Comparison of ENCODE assay signal across 9 cellular contexts in the genomic region with DNA sequence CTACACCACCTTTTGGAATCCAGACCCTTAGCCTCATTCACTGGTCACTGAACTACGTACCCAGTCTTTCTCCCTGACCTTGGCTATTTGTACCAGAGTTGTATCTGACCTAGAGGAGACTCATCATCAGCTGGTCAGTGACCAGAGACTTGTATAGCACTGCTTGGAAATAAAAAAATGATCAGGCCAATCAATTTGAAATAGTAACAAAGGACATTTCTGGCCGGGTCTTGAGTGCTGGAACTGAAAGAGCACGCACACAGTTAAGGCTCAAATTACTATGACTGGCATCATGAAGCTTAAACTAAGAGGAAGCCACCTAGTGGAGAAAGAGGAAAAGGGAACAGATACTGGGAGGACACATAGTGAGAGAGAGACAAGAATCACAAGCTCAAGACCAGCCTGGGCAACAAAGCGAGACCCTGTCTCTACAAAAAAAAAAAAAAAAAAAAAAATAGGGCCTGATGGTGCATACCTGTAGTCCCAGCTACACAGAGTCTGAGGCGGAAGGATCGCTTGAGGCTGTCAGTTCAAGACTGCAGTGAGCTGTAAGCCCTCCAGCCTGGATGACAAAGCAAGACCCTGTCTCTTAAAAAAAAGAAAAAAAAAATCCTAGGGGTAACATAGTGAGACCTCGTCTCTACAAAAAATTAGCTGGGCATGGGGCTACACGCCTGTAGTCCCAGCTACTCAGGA. TPM values are rescaled to one million over a fixed set of nuclear protein-coding genes. Genes with fewer than 3 reads are reported as not detected.
DNase-seq lines count a peak whose midpoint lies in the region; ATAC-seq, FAIRE-seq and TF ChIP-seq lines count a peak whose summit lies in the region.
"Had no signal": no experiment of that assay in that cellular context is flagged by ENCODE, and none has a peak within 500 bp of the region (broad histone marks: within the 10 kb centered on the region; RNA-seq: fewer than 3 reads in every experiment).

No MANE protein-coding gene starts in this region.

- peak; percentile 72 for DNase-seq in NCI-H1436 (lab: John Stamatoyannopoulos, UW)
- DNase-seq in NCI-H1436 treated with DMSO at 0.1 percent for 48 hours (lab: John Stamatoyannopoulos, UW) = no peak
- peak; percentile 14 to 28 for DNase-seq in HL-60 (ENCODE audit: low read depth in 1 of 2, low spot score in 1 of 2)
- peak; percentile 54 for DNase-seq in NCI-H774 (lab: John Stamatoyannopoulos, UW)
- peak; percentile 51 for DNase-seq in GM12878 (ENCODE audit: low read depth, low spot score)
- DNase-seq in iPS-NIHi11 (ENCODE audit: low spot score) = peak; percentile 57
- DNase-seq in stimulated activated naive B cell treated with anti-CD40 and anti-IgM and Interleukin-4, amounts not matched to agents 10 μg/mL and 1 μg/mL and 100 μg/mL, for 72 hours = peak; percentile 17

- intact Hi-C loops in GM12878 (cut with micrococcal nuclease; ENCODE audit: unreplicated experiment) = loop anchor here (2.0 to 5.0 kb wide), 2 partner anchors 156 to 297 kb away; no protein-coding TSS in a partner anchor

- no peaks in the 10 kb centered on the region for H3K36me3 ChIP-seq in GM12878 (ENCODE audit: control insufficient read depth in 2 of 2, insufficient read depth in 2 of 2, low read length in 1 of 2)

- RAD21 ChIA-PET in GM12878 (lab: Charles Lee; ENCODE audit: unreplicated experiment) = interaction anchor here (0.6 to 1.4 kb wide), 17 partner anchors 11 to 297 kb away, joined by 3 to 11 read pairs (median 4); a partner anchor contains a TSS

- no peak for TF ChIP-seq CTCF in HL-60 (IDR thresholded peaks at IDR 0.05; ENCODE audit: insufficient read depth, low read length)
- peak; percentile 61 to 62 (median 61) for TF ChIP-seq CTCF in GM12878 (IDR thresholded peaks at IDR 0.05 in 2 of 3, conservative IDR thresholded peaks at IDR 0.05 in 1 of 3; ENCODE audit: control insufficient read depth in 2 of 3, extremely low read depth in 1 of 3, insufficient read depth in 1 of 3, low read depth in 3 of 3, low read length in 3 of 3)

- POLR2A ChIA-PET in GM12878 (lab: Charles Lee) = interaction anchor here (0.6 to 1.4 kb wide), 4 partner anchors 13 to 767 kb away, joined by 3 to 15 read pairs (median 5); a partner anchor contains a TSS

- H3K36me3 Mint-ChIP-seq in stimulated activated naive B cell treated with anti-CD40 and anti-IgM and Interleukin-4, amounts not matched to agents 10 μg/mL and 1 μg/mL and 100 μg/mL, for 72 hours = peaks cover 0 to 4% of the 10 kb centered on the region in 2 donors

- TF ChIP-seq RAD21 in GM12878 (IDR thresholded peaks at IDR 0.05; ENCODE audit: insufficient read depth, low read depth, low read length) = peak; percentile 37; the same call in 1 of the 2 replicates

- no peak for TF ChIP-seq EP300 in GM12878 (IDR thresholded peaks at IDR 0.05; ENCODE audit: borderline replicate concordance in 1 of 2, control insufficient read depth in 1 of 2, low read depth in 2 of 2, low read length in 2 of 2)

- peak overlapping the region; percentile 47 for H3K27ac Mint-ChIP-seq in stimulated activated naive B cell treated with anti-CD40 and anti-IgM and Interleukin-4, amounts not matched to agents 10 μg/mL and 1 μg/mL and 100 μg/mL, for 72 hours

- H3K79me2 ChIP-seq in GM12878 (ENCODE audit: control insufficient read depth, insufficient read depth, low read length) = no peaks in the 10 kb centered on the region

- H3K4me3 Mint-ChIP-seq in stimulated activated naive B cell treated with anti-CD40 and anti-IgM and Interleukin-4, amounts not matched to agents 10 μg/mL and 1 μg/mL and 100 μg/mL, for 72 hours = no peak overlapping the region

- H3K4me1 Mint-ChIP-seq in stimulated activated naive B cell treated with anti-CD40 and anti-IgM and Interleukin-4, amounts not matched to agents 10 μg/mL and 1 μg/mL and 100 μg/mL, for 72 hours = peaks cover 6 to 7% of the 10 kb centered on the region in 2 donors

- CTCF ChIA-PET in GM12878 (lab: Yijun Ruan, JAX) = interaction anchor here (0.5 to 1.6 kb wide), 42 partner anchors 8 to 673 kb away, joined by 3 to 28 read pairs (median 4); a partner anchor contains a TSS

- ATAC-seq in GM21526 (IDR thresholded peaks at IDR 0.05; ENCODE audit: low FRiP score, unreplicated experiment) (peak; percentile 99), GM12878 (peak; percentile 100)
- ATAC-seq in stimulated activated naive B cell treated with anti-CD40 and anti-IgM and Interleukin-4, amounts not matched to agents 10 μg/mL and 1 μg/mL and 100 μg/mL, for 72 hours (replicated peaks) = peak; percentile 100

- no peaks in the 10 kb centered on the region for H3K4me1 ChIP-seq in GM12878 (ENCODE audit: control insufficient read depth, insufficient read depth, low read length)
- H3K4me1 ChIP-seq: BLaER1 had no signal

- FAIRE-seq in GM12878 (lab: Jason Lieb, UNC) = peak; percentile 80

- WGBS in GM12878 (ENCODE audit: insufficient coverage, insufficient replicate concordance, low lambda C conversion rate, missing lambda C conversion rate) = 68% methylated on average over 7 of the region's 8 CpGs

- peak overlapping the region; percentile 69 for H2AFZ ChIP-seq in GM12878 (ENCODE audit: control insufficient read depth, low read depth, low read length)

- peaks cover 0 to 4% of the 10 kb centered on the region in 2 donors for H3K27me3 Mint-ChIP-seq in stimulated activated naive B cell treated with anti-CD40 and anti-IgM and Interleukin-4, amounts not matched to agents 10 μg/mL and 1 μg/mL and 100 μg/mL, for 72 hours

- in situ Hi-C loops in GM12878 (cut with MboI) = no loop called here

- H4K20me1 ChIP-seq in GM12878 (ENCODE audit: control insufficient read depth, insufficient read depth) = no peaks in the 10 kb centered on the region
- H4K20me1 ChIP-seq: BLaER1 had no signal

- H3K4me3 ChIP-seq in HL-60 (replicated peaks; ENCODE audit: insufficient read depth, low read length) = no peak overlapping the region
- no peak overlapping the region for H3K4me3 ChIP-seq in GM12878
- H3K4me3 ChIP-seq: BLaER1 had no signal

- no peak overlapping the region for H3K9ac ChIP-seq in GM12878 (ENCODE audit: control insufficient read depth, insufficient read depth, low read length)
- H3K9ac ChIP-seq: BLaER1 had no signal

- no peaks in the 10 kb centered on the region for H3K9me3 Mint-ChIP-seq in stimulated activated naive B cell treated with anti-CD40 and anti-IgM and Interleukin-4, amounts not matched to agents 10 μg/mL and 1 μg/mL and 100 μg/mL, for 72 hours

- no peaks in the 10 kb centered on the region for H3K9me3 ChIP-seq in GM12878 (replicated peaks; ENCODE audit: control insufficient read depth, insufficient read depth, low read length)
- H3K9me3 ChIP-seq: BLaER1 had no signal

- SMC1A ChIA-PET in GM12878 (lab: Charles Lee; ENCODE audit: uncharacterized antibody, unreplicated experiment) = interaction anchor here (0.6 to 1.4 kb wide), 18 partner anchors 8 to 500 kb away, joined by 3 to 9 read pairs (median 3); a partner anchor contains a TSS

- no peak for TF ChIP-seq POLR2A in GM12878 (IDR thresholded peaks at IDR 0.05; ENCODE audit: low read depth, low read length)

- H3K4me2 ChIP-seq in GM12878 (ENCODE audit: control insufficient read depth, insufficient read depth) = peak overlapping the region; percentile 26; the same call in 1 of the 2 replicates
- H3K4me2 ChIP-seq: BLaER1 had no signal

- H3K27me3 ChIP-seq in HL-60 (ENCODE audit: insufficient read depth, poor library complexity, severe bottlenecking) (no peaks in the 10 kb centered on the region), GM12878 (replicated peaks in 1 of 2; ENCODE audit: control insufficient read depth in 2 of 2, insufficient read depth in 2 of 2, low read length in 1 of 2) (no peaks in the 10 kb centered on the region)
- H3K27me3 ChIP-seq: BLaER1 had no signal

- no TSS peak for BruUV-seq in GM12878 (replicated peaks; lab: Mats Ljungman, UMichigan)

- H3K27ac ChIP-seq in HL-60 (replicated peaks) (no peak overlapping the region), GM12878 (ENCODE audit: control insufficient read depth, insufficient read depth) (no peak overlapping the region)
- H3K27ac ChIP-seq: BLaER1 had no signal

TF ChIP-seq in GM12878, 131 proteins besides CTCF, POLR2A, EP300 and RAD21 (continues in another document):
- 0 out of 2 replicates have a peak, but pooled peaks have one; percentile 50 for TF ChIP-seq IRF4 (IDR thresholded peaks at IDR 0.05; ENCODE audit: low read depth, low read length)
- peak; percentile 65 for TF ChIP-seq ZNF384 (IDR thresholded peaks at IDR 0.05; ENCODE audit: borderline replicate concordance, low read depth, low read length)
- TF ChIP-seq, protein P1, sequence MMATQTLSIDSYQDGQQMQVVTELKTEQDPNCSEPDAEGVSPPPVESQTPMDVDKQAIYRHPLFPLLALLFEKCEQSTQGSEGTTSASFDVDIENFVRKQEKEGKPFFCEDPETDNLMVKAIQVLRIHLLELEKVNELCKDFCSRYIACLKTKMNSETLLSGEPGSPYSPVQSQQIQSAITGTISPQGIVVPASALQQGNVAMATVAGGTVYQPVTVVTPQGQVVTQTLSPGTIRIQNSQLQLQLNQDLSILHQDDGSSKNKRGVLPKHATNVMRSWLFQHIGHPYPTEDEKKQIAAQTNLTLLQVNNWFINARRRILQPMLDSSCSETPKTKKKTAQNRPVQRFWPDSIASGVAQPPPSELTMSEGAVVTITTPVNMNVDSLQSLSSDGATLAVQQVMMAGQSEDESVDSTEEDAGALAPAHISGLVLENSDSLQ (IDR thresholded peaks at IDR 0.05) = peak; percentile 69; the same call in 1 of the 2 replicates
- no peak for TF ChIP-seq RFX5 (IDR thresholded peaks at IDR 0.05; ENCODE audit: low read depth, low read length)
- TF ChIP-seq SPI1 (IDR thresholded peaks at IDR 0.05; ENCODE audit: borderline replicate concordance, insufficient read depth, low read depth, low read length) = peak; percentile 66; the same call in 1 of the 2 replicates
- TF ChIP-seq RELA (IDR thresholded peaks at IDR 0.05; ENCODE audit: borderline replicate concordance, partially characterized antibody) = no peak

RNA-seq across cellular contexts. Expression of a gene that starts 12.8 kb away (rescaled TPM):
- total RNA-seq in GM12878 (2013; cell fraction: nucleolus; rRNA removed) = 33.3 and 45.4 TPM in 2 replicates
- total RNA-seq in GM12878 (2014; rRNA removed) = 48.6 and 61.4 TPM in 2 replicates
- 137 and 155 TPM in 2 replicates for total RNA-seq in GM12878 (2014; rRNA removed; fragmentation: Illumina TruSeq; extraction: Trizol)
- 43.4 TPM in 2 replicates for total RNA-seq in GM12878 (2021)
- 27.5 TPM for polyA plus RNA-seq in GM12878 (2011; ENCODE audit: low read depth)
- 72.9 and 104 TPM in 2 replicates for polyA plus RNA-seq in GM12878 (2011; rRNA removed)
- polyA plus RNA-seq in GM12878 (2011; cell fraction: cytosol; rRNA removed) = 16.4 and 19.4 TPM in 2 replicates
- 22.6 and 29.7 TPM in 2 replicates for polyA plus RNA-seq in GM12878 (2011; cell fraction: nucleus; rRNA removed)
- 50.7 and 87.7 TPM in 2 replicates for polyA plus RNA-seq in GM12878 (2012)
- polyA plus RNA-seq in GM12878 (2014; fragmentation: Illumina TruSeq; extraction: Trizol) = 157 and 200 TPM in 2 replicates
- 100 to 1,000 TPM; 301 to 379 TPM for polyA plus RNA-seq in GM12878 (2014; fragmentation: Nextera tagmentation; extraction: Ambion mirVana)
- 68.0 and 76.2 TPM in 2 replicates for polyA plus RNA-seq in GM12878 (2014; rRNA removed)
- 100 to 1,000 TPM; 203 to 215 TPM for polyA plus RNA-seq in GM12878 (2016; fragmentation: Nextera tagmentation; extraction: Ambion mirVana)
- polyA minus RNA-seq in GM12878 (2011; rRNA and poly(A)+ RNA removed) = 6.5 and 13.8 TPM in 2 replicates
- polyA minus RNA-seq in GM12878 (2011; cell fraction: cytosol; rRNA and poly(A)+ RNA removed) = 4.0 and 12.9 TPM in 2 replicates
- polyA minus RNA-seq in GM12878 (2011; cell fraction: nucleus; rRNA and poly(A)+ RNA removed) = 6.9 and 14.8 TPM in 2 replicates
